17 cellular contexts compared by ENCODE assay signal in genomic region chr10:38143587-38143986, GRCh38. TPM values are rescaled to one million over a fixed set of nuclear protein-coding genes. Genes with fewer than 3 reads are reported as not detected.
DNase-seq lines count a peak whose midpoint lies in the region; ATAC-seq and TF ChIP-seq lines count a peak whose summit lies in the region.
"Had no signal": no experiment of that assay in that cellular context is flagged by ENCODE, and none has a peak within 500 bp of the region (broad histone marks: within the 10 kb centered on the region; RNA-seq: fewer than 3 reads in every experiment).

No MANE protein-coding gene starts in this region.

- H3K4me1 Mint-ChIP-seq in endodermal cell = no peaks in the 10 kb centered on the region
- H3K4me1 Mint-ChIP-seq in endothelial cell (ENCODE audit: unreplicated experiment) = no peaks in the 10 kb centered on the region

- H3K27me3 Mint-ChIP-seq in endodermal cell (ENCODE audit: insufficient read depth) (no peaks in the 10 kb centered on the region), endothelial cell (ENCODE audit: unreplicated experiment) (peaks cover 6% of the 10 kb centered on the region)

- no peaks in the 10 kb centered on the region for H3K36me3 ChIP-seq in endodermal cell (ENCODE audit: control insufficient read depth, insufficient read depth, low read length)
- H3K36me3 ChIP-seq: SJSA1 had no signal

- H3K36me3 Mint-ChIP-seq in endodermal cell (ENCODE audit: low read depth) (no peaks in the 10 kb centered on the region), endothelial cell (ENCODE audit: low read depth, unreplicated experiment) (peaks cover 11% of the 10 kb centered on the region)

- H3K27ac Mint-ChIP-seq in endodermal cell (no peak overlapping the region), endothelial cell (ENCODE audit: unreplicated experiment) (no peak overlapping the region)

- in situ Hi-C loops in ACHN (cut with HindIII; ENCODE audit: low pct_ligation_motif_present, low pct_unique_long_range_greater_than_20kb, low sequenced_read_pairs) = no loop called here

- TF ChIP-seq CTCF in endodermal cell (conservative IDR thresholded peaks at IDR 0.05) = no peak
- TF ChIP-seq CTCF in endothelial cell (IDR thresholded peaks at IDR 0.05; ENCODE audit: unreplicated experiment) = no peak

- H3K9ac ChIP-seq in endodermal cell (ENCODE audit: extremely low read depth, low read length, poor library complexity, severe bottlenecking) = no peak overlapping the region

- 78 to 100% methylated on average over 1 of the region's 1 CpG for WGBS in endodermal cell (ENCODE audit: insufficient coverage in 1 of 2, insufficient read length in 1 of 2), 2 experiments

- H3K4me3 Mint-ChIP-seq in endodermal cell (no peak overlapping the region), endothelial cell (ENCODE audit: unreplicated experiment) (no peak overlapping the region)

- no peaks in the 10 kb centered on the region for H3K27me3 ChIP-seq in endodermal cell (ENCODE audit: control insufficient read depth, insufficient read depth, low read length, poor library complexity, severe bottlenecking)
- H3K27me3 ChIP-seq: SJSA1 had no signal

- peaks cover 89% of the 10 kb centered on the region for H3K9me3 Mint-ChIP-seq in endodermal cell
- H3K9me3 Mint-ChIP-seq in endothelial cell (ENCODE audit: unreplicated experiment) = peaks cover 47% of the 10 kb centered on the region

- peaks cover 90% of the 10 kb centered on the region for H3K9me3 ChIP-seq in endodermal cell (ENCODE audit: control insufficient read depth, low read length)
- H3K9me3 ChIP-seq: Caco-2, SJSA1 had no signal

- H3K4me3 ChIP-seq in endodermal cell (ENCODE audit: low read length) = peak overlapping the region; percentile 35
- H3K4me3 ChIP-seq: SJSA1 had no signal

- peak; percentile 13 for DNase-seq in AG20443 (ENCODE audit: low spot score)
- DNase-seq in HT1080 (ENCODE audit: low read depth) = peak; percentile 29
- DNase-seq in endodermal cell = no peak
- DNase-seq in myocyte (ENCODE audit: low read depth) = peak; percentile 28
- no peak for DNase-seq in ACHN
- no peak for DNase-seq in islet precursor cell
- no peak for DNase-seq in endothelial cell (ENCODE audit: low spot score)
- DNase-seq: AML-193, Caco-2, DMS53, GOT3, NCI-H1048, NCI-H345, NCI-H526 treated with DMSO at 0.1 percent for 48 hours, OCI-M1 had no signal

- H3K27ac ChIP-seq in endodermal cell (ENCODE audit: low read depth, low read length) = no peak overlapping the region
- H3K27ac ChIP-seq: SJSA1 had no signal

- ATAC-seq in GM21515 (IDR thresholded peaks at IDR 0.05; ENCODE audit: unreplicated experiment) = no peak

- H3K4me1 ChIP-seq in endodermal cell (ENCODE audit: control insufficient read depth, insufficient read depth, low read length) = no peaks in the 10 kb centered on the region
- H3K4me1 ChIP-seq: Caco-2, SJSA1 had no signal

RNA-seq across cellular contexts. Expression of gene ZNF37A, which starts 49.5 kb away (rescaled TPM):
- total RNA-seq in HT1080 (2014; rRNA removed; shearing (Covaris generic)) = 11.5 and 13.6 TPM in 2 replicates
- polyA plus RNA-seq in HT1080 (2015; cell fraction: cytosol; rRNA removed) = 8.9 and 20.3 TPM in 2 replicates
- polyA plus RNA-seq in HT1080 (2015; cell fraction: nucleus; rRNA removed) = 28.2 and 37.2 TPM in 2 replicates
- total RNA-seq in endodermal cell (10 to 100 TPM; 11.0 to 11.4 TPM), myocyte (9.4 and 10.0 TPM in 2 replicates), endothelial cell (ENCODE audit: unreplicated experiment) (8.7 TPM)
- polyA plus RNA-seq in endodermal cell (2013, experiment 1 of 2) = 6.6 TPM
- polyA plus RNA-seq in endodermal cell (2013, experiment 2 of 2) = 7.2 TPM
- polyA plus RNA-seq in myocyte (2012) = 5.7 TPM

Comparison
In these comparisons a context has a peak if more than half of its experiments do, and no peak if none do; other contexts are left out.
1. DNase-seq: peak in AG20443 (single experiment), HT1080 (single experiment) and myocyte (single experiment); none in endodermal cell (single experiment), ACHN (single experiment), islet precursor cell (single experiment) and endothelial cell (single experiment).